19 cellular contexts compared by ENCODE assay signal in genomic region chr20:38079353-38079752, GRCh38. TPM values are rescaled to one million over a fixed set of nuclear protein-coding genes. Genes with fewer than 3 reads are reported as not detected.
A peak's percentile ranks its signal among the peaks of the same experiment; 100 is the strongest.
DNase-seq lines count a peak whose midpoint lies in the region; ATAC-seq, FAIRE-seq and TF ChIP-seq lines count a peak whose summit lies in the region.
"Had no signal": no experiment of that assay in that cellular context is flagged by ENCODE, and none has a peak within 500 bp of the region (broad histone marks: within the 10 kb centered on the region; RNA-seq: fewer than 3 reads in every experiment).

No MANE protein-coding gene starts in this region.

- no peak overlapping the region for H2AFZ ChIP-seq in K562 (ENCODE audit: low read depth, low read length)

- ATAC-seq in K562, result no peak
- no peak for ATAC-seq in stimulated activated memory B cell treated with anti-CD40 and anti-IgM and Interleukin-4, amounts not matched to agents 10 μg/mL and 1 μg/mL and 100 μg/mL, for 72 hours
- no peak for ATAC-seq in esophagus mucosa
- ATAC-seq: A549; CD8-positive, alpha-beta T cell had no signal

- peaks cover 36% of the 10 kb centered on the region for H3K79me2 ChIP-seq in K562 (ENCODE audit: control insufficient read depth, insufficient read depth, low read length)

- WGBS in K562 (ENCODE audit: insufficient coverage, low coverage, missing lambda C conversion rate), result 98% methylated on average over 3 of the region's 3 CpGs

- CTCF ChIA-PET in HEK293 (lab: Yijun Ruan, JAX), result interaction anchor here (1.2 to 2.7 kb wide), 2 partner anchors 22 to 142 kb away, joined by 6 to 17 read pairs; no protein-coding TSS in a partner anchor
- CTCF ChIA-PET in K562 (lab: Yijun Ruan, JAX; ENCODE audit: low intra/inter-chr PET ratio), result no interaction called here

- H3K4me2 ChIP-seq in K562 (ENCODE audit: insufficient read depth, low read length), result no peak overlapping the region
- H3K4me2 ChIP-seq: A549 had no signal

- DNase-seq in K562 (ENCODE audit: extremely low read depth in 1 of 4, low spot score in 3 of 4) (no peak), NCI-H146 (lab: John Stamatoyannopoulos, UW) (no peak)
- DNase-seq: BE2C; CD8-positive, alpha-beta T cell; COR-L47; DMS153; DMS79 treated with DMSO at 0.1 percent for 48 hours; EL; GOT3; H9 had no signal

- TF ChIP-seq POLR2A in K562 (conservative IDR thresholded peaks at IDR 0.05), result no peak

- H3K9me3 ChIP-seq in HEK293 (ENCODE audit: control insufficient read depth, insufficient read depth, low read depth, low read length), result no peaks in the 10 kb centered on the region
- no peaks in the 10 kb centered on the region for H3K9me3 ChIP-seq in K562 (replicated peaks; ENCODE audit: control insufficient read depth, insufficient read depth, low read depth, low read length)
- H3K9me3 ChIP-seq: BE2C had no signal

- peaks cover 4% of the 10 kb centered on the region for H4K20me1 ChIP-seq in K562 (replicated peaks; ENCODE audit: control insufficient read depth, insufficient read depth, low read length)

- no peaks in the 10 kb centered on the region for H3K9me3 Mint-ChIP-seq in IgD-negative memory B cell
- H3K9me3 Mint-ChIP-seq in stimulated activated memory B cell treated with anti-CD40 and anti-IgM and Interleukin-4, amounts not matched to agents 10 μg/mL and 1 μg/mL and 100 μg/mL, for 72 hours, result peaks cover 7% of the 10 kb centered on the region
- H3K9me3 Mint-ChIP-seq: H9 had no signal

- intact Hi-C loops in K562 (cut with micrococcal nuclease), result no loop called here

- H3K4me3 Mint-ChIP-seq in IgD-negative memory B cell, result no peak overlapping the region
- H3K4me3 Mint-ChIP-seq in stimulated activated memory B cell treated with anti-CD40 and anti-IgM and Interleukin-4, amounts not matched to agents 10 μg/mL and 1 μg/mL and 100 μg/mL, for 72 hours, result no peak overlapping the region
- H3K4me3 Mint-ChIP-seq: CD8-positive, alpha-beta T cell; H9 had no signal

- in situ Hi-C loops in K562 (cut with MboI), result loop anchor here (10.0 kb wide), 1 partner anchor 85 kb away; the partner anchor contains the start of gene TGM2

- no TSS peak for BruUV-seq in K562 (replicated peaks; lab: Mats Ljungman, UMichigan)

- TF ChIP-seq EP300 in K562 (IDR thresholded peaks at IDR 0.05; ENCODE audit: low read length), result no peak

- no peak for FAIRE-seq in K562 (lab: Jason Lieb, UNC)
- FAIRE-seq: A549, D721Med, G401.6, GM12892 had no signal

- H3K27me3 Mint-ChIP-seq in IgD-negative memory B cell, result no peaks in the 10 kb centered on the region
- no peaks in the 10 kb centered on the region for H3K27me3 Mint-ChIP-seq in stimulated activated memory B cell treated with anti-CD40 and anti-IgM and Interleukin-4, amounts not matched to agents 10 μg/mL and 1 μg/mL and 100 μg/mL, for 72 hours

- peaks cover 39% of the 10 kb centered on the region for H3K36me3 Mint-ChIP-seq in IgD-negative memory B cell
- H3K36me3 Mint-ChIP-seq in stimulated activated memory B cell treated with anti-CD40 and anti-IgM and Interleukin-4, amounts not matched to agents 10 μg/mL and 1 μg/mL and 100 μg/mL, for 72 hours, result peaks cover 84% of the 10 kb centered on the region

- H3K4me3 ChIP-seq in HEK293 (ENCODE audit: low read depth, low read length), result no peak overlapping the region
- no peak overlapping the region for H3K4me3 ChIP-seq in K562
- H3K4me3 ChIP-seq: A549 had no signal

- H3K9ac ChIP-seq in K562 (ENCODE audit: insufficient read depth in 1 of 2, low read depth in 2 of 2, low read length in 2 of 2), result no peak overlapping the region

- H3K36me3 ChIP-seq in HEK293 (ENCODE audit: control insufficient read depth in 2 of 2, insufficient read depth in 1 of 2, low read length in 2 of 2) (peaks cover 7 to 69% of the 10 kb centered on the region in 2 experiments; a peak in 2 of 3 replicates), K562 (ENCODE audit: control insufficient read depth, insufficient read depth, low read length) (peaks cover 47% of the 10 kb centered on the region)

- H3K27ac ChIP-seq in HEK293 (ENCODE audit: extremely low read depth, low read depth, low read length) (no peak overlapping the region), K562 (ENCODE audit: extremely low read depth, low read depth, low read length) (no peak overlapping the region)
- H3K27ac ChIP-seq: A549, C4-2B had no signal

- no peak for TF ChIP-seq CTCF in HEK293 (tag by site-specific recombination; IDR thresholded peaks at IDR 0.05)
- TF ChIP-seq CTCF in K562 (IDR thresholded peaks at IDR 0.05 in 2 of 3, conservative IDR thresholded peaks at IDR 0.05 in 1 of 3; ENCODE audit: insufficient read depth in 2 of 3, low read depth in 1 of 3, low read length in 3 of 3), result no peak

- H3K27me3 ChIP-seq in K562 (ENCODE audit: control insufficient read depth in 2 of 2, insufficient read depth in 2 of 2, low read length in 2 of 2), result no peaks in the 10 kb centered on the region
- H3K27me3 ChIP-seq: BE2C had no signal

- H3K4me1 ChIP-seq in HEK293 (ENCODE audit: control insufficient read depth, insufficient read depth, low read length) (peaks cover 15% of the 10 kb centered on the region), K562 (replicated peaks in 1 of 2; ENCODE audit: control insufficient read depth in 2 of 2, insufficient read depth in 2 of 2, low read length in 2 of 2) (peaks cover 9 to 18% of the 10 kb centered on the region in 2 experiments)
- H3K4me1 ChIP-seq: BE2C had no signal

- no peaks in the 10 kb centered on the region for H3K9me1 ChIP-seq in K562 (ENCODE audit: control insufficient read depth, insufficient read depth, low read length)

- peak overlapping the region in 2 of 3 donors; percentile 7 to 44 for H3K27ac Mint-ChIP-seq in IgD-negative memory B cell
- H3K27ac Mint-ChIP-seq in stimulated activated memory B cell treated with anti-CD40 and anti-IgM and Interleukin-4, amounts not matched to agents 10 μg/mL and 1 μg/mL and 100 μg/mL, for 72 hours, result peak overlapping the region; percentile 51
- H3K27ac Mint-ChIP-seq: CD8-positive, alpha-beta T cell; H9 had no signal

- TF ChIP-seq RAD21 in K562 (CRISPR knock-in tag; conservative IDR thresholded peaks at IDR 0.05 in 1 of 2, IDR thresholded peaks at IDR 0.05 in 1 of 2), result no peak

- POLR2A ChIA-PET in HEK293 (lab: Yijun Ruan, JAX) (no interaction called here), K562 (lab: Yijun Ruan, JAX) (interaction anchor here (0.7 to 0.9 kb wide), 2 partner anchors 9 to 56 kb away, joined by 3 to 4 read pairs; no protein-coding TSS in a partner anchor)

- peaks cover 53 to 61% (median 56%) of the 10 kb centered on the region in 3 donors for H3K4me1 Mint-ChIP-seq in IgD-negative memory B cell
- H3K4me1 Mint-ChIP-seq in stimulated activated memory B cell treated with anti-CD40 and anti-IgM and Interleukin-4, amounts not matched to agents 10 μg/mL and 1 μg/mL and 100 μg/mL, for 72 hours, result peaks cover 72% of the 10 kb centered on the region

TF ChIP-seq in HEK293, 187 proteins besides CTCF, POLR2A, EP300 and RAD21 (continues in another document):
- TF ChIP-seq ZNF48 (tag by site-specific recombination; IDR thresholded peaks at IDR 0.05) (no peak), OVOL3 (tag by site-specific recombination; IDR thresholded peaks at IDR 0.05) (no peak), YY2 (tag by site-specific recombination; IDR thresholded peaks at IDR 0.05) (no peak)

TF ChIP-seq in K562, 482 proteins besides CTCF, POLR2A, EP300 and RAD21 (continues in another document):
- peak; percentile 96 for TF ChIP-seq ZNF146 (CRISPR knock-in tag; IDR thresholded peaks at IDR 0.05; ENCODE audit: unreplicated experiment)
- no peak for TF ChIP-seq RBM34 (IDR thresholded peaks at IDR 0.05; ENCODE audit: borderline replicate concordance, insufficient read depth, low read length)
- peak; percentile 59; the same call in 1 of the 2 replicates for TF ChIP-seq BCOR (IDR thresholded peaks at IDR 0.05)

RNA-seq across cellular contexts. Expression of gene RPRD1B, which starts 45.8 kb away (rescaled TPM):
- 4.0 TPM for polyA plus RNA-seq in IgD-negative memory B cell
- 55.4 and 146 TPM in 2 replicates for total RNA-seq in K562 (2011; cell fraction: chromatin; rRNA removed; ENCODE audit: low replicate concordance)
- total RNA-seq in K562 (2011; cell fraction: nucleolus; rRNA removed), result 28.3 and 40.1 TPM in 2 replicates
- total RNA-seq in K562 (2011; cell fraction: nucleoplasm; rRNA removed), result 75.1 and 120 TPM in 2 replicates
- 24.4 and 28.0 TPM in 2 replicates for total RNA-seq in K562 (2014; rRNA removed)
- total RNA-seq in K562 (2014; rRNA removed; fragmentation: Illumina TruSeq; extraction: Trizol), result 21.8 and 24.4 TPM in 2 replicates
- total RNA-seq in K562 (2015; rRNA removed; fragmentation: Illumina TruSeq; extraction: Trizol), result 23.0 and 24.2 TPM in 2 replicates
- total RNA-seq in K562 (2021), result 34.8 and 36.9 TPM in 2 replicates
- 29.5 and 39.2 TPM in 2 replicates for polyA plus RNA-seq in K562 (2011; rRNA removed)
- polyA plus RNA-seq in K562 (2011; cell fraction: cytosol; rRNA removed), result 21.4 and 25.5 TPM in 2 replicates
- polyA plus RNA-seq in K562 (2011; cell fraction: nucleus; rRNA removed), result 27.3 and 36.1 TPM in 2 replicates
- 18.9 and 19.1 TPM in 2 replicates for polyA plus RNA-seq in K562 (2012)
- 30.5 and 43.0 TPM in 2 replicates for polyA plus RNA-seq in K562 (2014; fragmentation: Illumina TruSeq; extraction: Trizol)
- 1 to 10 TPM; 5.5 to 8.2 TPM for polyA plus RNA-seq in K562 (2014; fragmentation: Nextera tagmentation; extraction: Ambion mirVana)
- polyA plus RNA-seq in K562 (2014; rRNA removed), result 30.4 and 35.4 TPM in 2 replicates
- polyA minus RNA-seq in K562 (2011; rRNA and poly(A)+ RNA removed), result 39.0 and 39.6 TPM in 2 replicates
- polyA minus RNA-seq in K562 (2011; cell fraction: cytosol; rRNA and poly(A)+ RNA removed), result 26.3 and 34.9 TPM in 2 replicates
- polyA minus RNA-seq in K562 (2011; cell fraction: nucleus; rRNA and poly(A)+ RNA removed), result 40.5 and 59.6 TPM in 2 replicates
- 24.1 TPM for total RNA-seq in esophagus mucosa

RNA-seq across cellular contexts. Expression of gene TTI1, which starts 46.1 kb away (rescaled TPM):
- polyA plus RNA-seq in IgD-negative memory B cell, result 14.4 TPM
- total RNA-seq in K562 (2011; cell fraction: chromatin; rRNA removed; ENCODE audit: low replicate concordance), result 58.0 and 101 TPM in 2 replicates
- 38.5 and 41.2 TPM in 2 replicates for total RNA-seq in K562 (2011; cell fraction: nucleolus; rRNA removed)
- 56.0 and 65.7 TPM in 2 replicates for total RNA-seq in K562 (2011; cell fraction: nucleoplasm; rRNA removed)
- total RNA-seq in K562 (2014; rRNA removed), result 27.5 and 35.0 TPM in 2 replicates
- 47.8 and 48.8 TPM in 2 replicates for total RNA-seq in K562 (2014; rRNA removed; fragmentation: Illumina TruSeq; extraction: Trizol)
- 38.1 and 39.4 TPM in 2 replicates for total RNA-seq in K562 (2015; rRNA removed; fragmentation: Illumina TruSeq; extraction: Trizol)
- 44.5 and 45.8 TPM in 2 replicates for total RNA-seq in K562 (2021)
- polyA plus RNA-seq in K562 (2011; rRNA removed), result 47.2 and 55.1 TPM in 2 replicates
- polyA plus RNA-seq in K562 (2011; cell fraction: cytosol; rRNA removed), result 35.5 and 44.3 TPM in 2 replicates
- 34.9 and 43.0 TPM in 2 replicates for polyA plus RNA-seq in K562 (2011; cell fraction: nucleus; rRNA removed)
- polyA plus RNA-seq in K562 (2012), result 31.4 and 37.6 TPM in 2 replicates
- 43.1 and 47.5 TPM in 2 replicates for polyA plus RNA-seq in K562 (2014; fragmentation: Illumina TruSeq; extraction: Trizol)
- polyA plus RNA-seq in K562 (2014; fragmentation: Nextera tagmentation; extraction: Ambion mirVana), result 10 to 100 TPM in 1 of 2 experiments, 1 to 10 TPM in 1; 9.8 to 23.5 TPM
- polyA plus RNA-seq in K562 (2014; rRNA removed), result 29.4 and 33.7 TPM in 2 replicates
- 95.8 and 118 TPM in 2 replicates for polyA minus RNA-seq in K562 (2011; rRNA and poly(A)+ RNA removed)
- 32.4 and 42.9 TPM in 2 replicates for polyA minus RNA-seq in K562 (2011; cell fraction: cytosol; rRNA and poly(A)+ RNA removed)
- 49.7 and 83.2 TPM in 2 replicates for polyA minus RNA-seq in K562 (2011; cell fraction: nucleus; rRNA and poly(A)+ RNA removed)
- total RNA-seq in esophagus mucosa, result 8.1 TPM

Comparison
In these comparisons a context has a peak if more than half of its experiments do, and no peak if none do; other contexts are left out.
1. Of the 44 proteins assayed by ChIP-seq in both K562 and HEK293: peak only in K562: none; only in HEK293: none; in both: ZNF146; in neither: 43.